ENCODE assay signal across 32 cellular contexts in genomic region chr1:173934440-173934839, GRCh38. TPM values are rescaled to one million over a fixed set of nuclear protein-coding genes. Genes with fewer than 3 reads are reported as not detected.
DNase-seq lines count a peak whose midpoint lies in the region; ATAC-seq, FAIRE-seq and TF ChIP-seq lines count a peak whose summit lies in the region.
"Had no signal": no experiment of that assay in that cellular context is flagged by ENCODE, and none has a peak within 500 bp of the region (broad histone marks: within the 10 kb centered on the region; RNA-seq: fewer than 3 reads in every experiment).

No MANE protein-coding gene starts in this region.

- H4K20me1 ChIP-seq in HepG2 (ENCODE audit: insufficient read depth, low read length), result no peaks in the 10 kb centered on the region

- POLR2A ChIA-PET in HepG2 (lab: Yijun Ruan, JAX), result interaction anchor here (1.1 kb wide), 2 partner anchors 10 to 17 kb away, joined by 3 read pairs; partner anchors contain the start of gene SERPINC1
- POLR2A ChIA-PET in naive thymus-derived CD8-positive, alpha-beta T cell (lab: Charles Lee), result no interaction called here

- no peak overlapping the region for H3K4me2 ChIP-seq in HepG2 (ENCODE audit: low read depth, low read length)

- no peak for TF ChIP-seq RAD21 in HepG2 (CRISPR knock-in tag; IDR thresholded peaks at IDR 0.05)

- no peak for DNase-seq in right lobe of liver
- no peak for DNase-seq in HepG2 (ENCODE audit: low spot score)
- peak; percentile 40 for DNase-seq in astrocyte of the cerebellum (ENCODE audit: low read depth)
- DNase-seq in naive thymus-derived CD8-positive, alpha-beta T cell, result no peak
- no peak for DNase-seq in HPDE6-E6E7 (ENCODE audit: extremely low spot score)
- no peak for DNase-seq in stimulated activated naive CD4-positive, alpha-beta T cell treated with Interleukin-2 at 50 U/mL for 16 hours (lab: John Stamatoyannopoulos, UW)
- DNase-seq: activated CD4-positive, alpha-beta memory T cell treated with anti-CD3 and anti-CD28 coated beads, Interleukin-2, amount 10 ng/mL, durations not matched to agents 7 days and 5 days; activated gamma-delta T cell; AML-193; islet precursor cell; KBM-7; NCI-H2081; NCI-H226; NCI-H748 treated with DMSO at 0.1 percent for 48 hours; right cardiac atrium; SIG-M5; stimulated activated CD4-positive, alpha-beta T cell treated with anti-CD3 and anti-CD28 coated beads, Interleukin-2, amount 100 ng/mL, for 48 hours had no signal

- in situ Hi-C loops in HepG2 (cut with HindIII; ENCODE audit: extremely low pct_ligation_motif_present, low pct_unique_long_range_greater_than_20kb), result no loop called here
- in situ Hi-C loops in astrocyte of the cerebellum (cut with HindIII; ENCODE audit: low sequenced_read_pairs), result no loop called here

- peak overlapping the region in 7 of 10 donors; percentile 1 to 73 (median 61) for H3K27ac Mint-ChIP-seq in naive thymus-derived CD8-positive, alpha-beta T cell
- H3K27ac Mint-ChIP-seq: activated CD4-positive, alpha-beta memory T cell treated with anti-CD3 and anti-CD28 coated beads, Interleukin-2, amount 10 ng/mL, durations not matched to agents 7 days and 5 days had no signal

- H3K36me3 Mint-ChIP-seq in naive thymus-derived CD8-positive, alpha-beta T cell, result peaks cover 0 to 67% (median 11%) of the 10 kb centered on the region in 3 donors

- 100% methylated on average over 1 of the region's 1 CpG for WGBS in right lobe of liver (ENCODE audit: insufficient coverage, low coverage, low lambda C conversion rate, missing lambda C conversion rate)
- WGBS in HepG2 (ENCODE audit: low lambda C conversion rate), result 100% methylated on average over 1 of the region's 1 CpG

- H3K9me3 ChIP-seq in right lobe of liver, result no peaks in the 10 kb centered on the region
- no peaks in the 10 kb centered on the region for H3K9me3 ChIP-seq in HepG2 (ENCODE audit: low read length)
- H3K9me3 ChIP-seq: HAP-1, thoracic aorta had no signal

- peaks cover 0 to 38% (median 12%) of the 10 kb centered on the region in 4 donors for H3K4me1 ChIP-seq in right lobe of liver
- no peaks in the 10 kb centered on the region for H3K4me1 ChIP-seq in HepG2 (ENCODE audit: insufficient read depth, low read length)
- H3K4me1 ChIP-seq: HAP-1, parathyroid adenoma had no signal

- TF ChIP-seq EP300 in HepG2 (IDR thresholded peaks at IDR 0.05; ENCODE audit: low read depth in 2 of 2, low read length in 2 of 2) (no peak), HepG2 (CRISPR knock-in tag; IDR thresholded peaks at IDR 0.05; ENCODE audit: borderline replicate concordance) (no peak)

- BruUV-seq in HepG2 (replicated peaks; lab: Mats Ljungman, UMichigan), result no TSS peak

- H3K9me3 Mint-ChIP-seq in naive thymus-derived CD8-positive, alpha-beta T cell, result no peaks in the 10 kb centered on the region
- H3K9me3 Mint-ChIP-seq: activated CD4-positive, alpha-beta memory T cell treated with anti-CD3 and anti-CD28 coated beads, Interleukin-2, amount 10 ng/mL, durations not matched to agents 7 days and 5 days had no signal

- H2AFZ ChIP-seq in HepG2 (ENCODE audit: low read length), result no peak overlapping the region
- H2AFZ ChIP-seq: parathyroid adenoma had no signal

- H3K27ac ChIP-seq in right lobe of liver (peak overlapping the region in 1 of 3 donors; percentile 2), HepG2 (ENCODE audit: extremely low read length, insufficient read depth, low read length) (no peak overlapping the region)
- H3K27ac ChIP-seq: epithelial cell of prostate, parathyroid adenoma, thoracic aorta had no signal

- H3K36me3 ChIP-seq in right lobe of liver (peaks cover 0 to 20% (median 5%) of the 10 kb centered on the region in 4 donors), HepG2 (replicated peaks in 1 of 2; ENCODE audit: control insufficient read depth in 1 of 2, insufficient read depth in 2 of 2, low read length in 2 of 2) (peaks cover 3 to 23% of the 10 kb centered on the region in 2 experiments; a peak in 4 of 5 replicates)

- no peaks in the 10 kb centered on the region for H3K4me1 Mint-ChIP-seq in naive thymus-derived CD8-positive, alpha-beta T cell
- H3K4me1 Mint-ChIP-seq: brain had no signal

- no peak overlapping the region for H3K4me3 ChIP-seq in right lobe of liver
- H3K4me3 ChIP-seq in HepG2 (replicated peaks in 1 of 3; ENCODE audit: insufficient read depth in 1 of 3, low read depth in 2 of 3, low read length in 3 of 3), result no peak overlapping the region
- H3K4me3 ChIP-seq in astrocyte of the cerebellum (ENCODE audit: low read depth, low read length), result no peak overlapping the region
- H3K4me3 ChIP-seq: HAP-1, thoracic aorta had no signal

- peak in 3 of 4 donors; percentile 40 to 70 (median 63) for ATAC-seq in right lobe of liver
- no peak for ATAC-seq in HepG2
- ATAC-seq in naive thymus-derived CD8-positive, alpha-beta T cell, result no peak
- ATAC-seq in HG02852 (IDR thresholded peaks at IDR 0.05; ENCODE audit: unreplicated experiment), result no peak
- ATAC-seq in GM19328 (IDR thresholded peaks at IDR 0.05; ENCODE audit: unreplicated experiment), result no peak
- ATAC-seq: activated CD4-positive, CD25-positive, alpha-beta regulatory T cell treated with anti-CD3 and anti-CD28 coated beads, Interleukin-2, amount 50 U/mL, for 24 hours; right cardiac atrium had no signal

- TF ChIP-seq CTCF in right lobe of liver (IDR thresholded peaks at IDR 0.05) (no peak), HepG2 (CRISPR knock-in tag; IDR thresholded peaks at IDR 0.05) (no peak), astrocyte of the cerebellum (IDR thresholded peaks at IDR 0.05; ENCODE audit: low read depth, low read length, missing control alignments) (no peak)

- H3K27me3 Mint-ChIP-seq in naive thymus-derived CD8-positive, alpha-beta T cell, result no peaks in the 10 kb centered on the region
- H3K27me3 Mint-ChIP-seq: activated CD4-positive, alpha-beta memory T cell treated with anti-CD3 and anti-CD28 coated beads, Interleukin-2, amount 10 ng/mL, durations not matched to agents 7 days and 5 days; brain had no signal

- no peaks in the 10 kb centered on the region for H3K79me2 ChIP-seq in HepG2 (ENCODE audit: insufficient read depth, low read length)
- H3K79me2 ChIP-seq: parathyroid adenoma had no signal

- no peak for FAIRE-seq in HepG2 (lab: Jason Lieb, UNC)
- FAIRE-seq: A204.1, G401.6, GM18507, RCC 7860 had no signal

- CTCF ChIA-PET in HepG2 (lab: Yijun Ruan, JAX; ENCODE audit: low intra/inter-chr PET ratio, low total read pairs), result no interaction called here

- intact Hi-C loops in right lobe of liver (cut with DNase I) (no loop called here), HepG2 (cut with micrococcal nuclease; ENCODE audit: unreplicated experiment) (no loop called here)

- no peak for TF ChIP-seq POLR2A in right lobe of liver (IDR thresholded peaks at IDR 0.05)
- no peak for TF ChIP-seq POLR2A in HepG2 (IDR thresholded peaks at IDR 0.05; ENCODE audit: insufficient read depth in 1 of 2, low read depth in 2 of 2, low read length in 2 of 2)

- H3K27me3 ChIP-seq in right lobe of liver, result no peaks in the 10 kb centered on the region
- H3K27me3 ChIP-seq in HepG2 (ENCODE audit: control insufficient read depth in 1 of 2, insufficient read depth in 2 of 2, low read length in 2 of 2), result no peaks in the 10 kb centered on the region

- H3K9ac ChIP-seq in HepG2 (ENCODE audit: insufficient read depth, low read depth, low read length), result no peak overlapping the region
- H3K9ac ChIP-seq: parathyroid adenoma had no signal

- H3K4me3 Mint-ChIP-seq in naive thymus-derived CD8-positive, alpha-beta T cell, result no peak overlapping the region
- H3K4me3 Mint-ChIP-seq: activated CD4-positive, alpha-beta memory T cell treated with anti-CD3 and anti-CD28 coated beads, Interleukin-2, amount 10 ng/mL, durations not matched to agents 7 days and 5 days; brain had no signal

TF ChIP-seq in HepG2, 621 proteins besides CTCF, POLR2A, EP300 and RAD21 (continues in another document):
- TF ChIP-seq, protein P1, sequence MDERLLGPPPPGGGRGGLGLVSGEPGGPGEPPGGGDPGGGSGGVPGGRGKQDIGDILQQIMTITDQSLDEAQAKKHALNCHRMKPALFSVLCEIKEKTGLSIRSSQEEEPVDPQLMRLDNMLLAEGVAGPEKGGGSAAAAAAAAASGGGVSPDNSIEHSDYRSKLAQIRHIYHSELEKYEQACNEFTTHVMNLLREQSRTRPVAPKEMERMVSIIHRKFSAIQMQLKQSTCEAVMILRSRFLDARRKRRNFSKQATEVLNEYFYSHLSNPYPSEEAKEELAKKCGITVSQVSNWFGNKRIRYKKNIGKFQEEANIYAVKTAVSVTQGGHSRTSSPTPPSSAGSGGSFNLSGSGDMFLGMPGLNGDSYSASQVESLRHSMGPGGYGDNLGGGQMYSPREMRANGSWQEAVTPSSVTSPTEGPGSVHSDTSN (CRISPR knock-in tag; IDR thresholded peaks at IDR 0.05), result no peak
- no peak for TF ChIP-seq ZNF780A (CRISPR knock-in tag; IDR thresholded peaks at IDR 0.05)
- no peak for TF ChIP-seq RBM22 (optimal IDR thresholded peaks at IDR 0.05; ENCODE audit: low read length)
- TF ChIP-seq ZNF816 (CRISPR knock-in tag; IDR thresholded peaks at IDR 0.05; ENCODE audit: borderline replicate concordance), result no peak

RNA-seq across cellular contexts. Expression of gene SERPINC1, which starts 17.3 kb away (rescaled TPM):
- total RNA-seq in right lobe of liver (1,000 to 10,000 TPM; 1,325 to 2,875 (median 2,199) TPM), HepG2 (2016; rRNA removed; fragmentation: Illumina TruSeq; extraction: Trizol) (107 and 205 TPM in 2 replicates)
- total RNA-seq in HepG2 (2016; cell fraction: cytosol; rRNA removed; fragmentation: Illumina TruSeq; extraction: Trizol; ENCODE audit: low read depth), result 28.3 and 30.3 TPM in 2 replicates
- 108 and 201 TPM in 2 replicates for total RNA-seq in HepG2 (2016; cell fraction: insoluble cytoplasmic fraction; rRNA removed; fragmentation: Illumina TruSeq; extraction: Trizol)
- total RNA-seq in HepG2 (2016; cell fraction: membrane; rRNA removed; fragmentation: Illumina TruSeq; extraction: Trizol), result 48.9 and 54.3 TPM in 2 replicates
- total RNA-seq in HepG2 (2016; cell fraction: nucleus; rRNA removed; fragmentation: Illumina TruSeq; extraction: Trizol), result 132 and 161 TPM in 2 replicates
- 142 and 156 TPM in 2 replicates for polyA plus RNA-seq in HepG2 (2011; rRNA removed)
- 97.8 and 129 TPM in 2 replicates for polyA plus RNA-seq in HepG2 (2011; cell fraction: cytosol; rRNA removed)
- polyA plus RNA-seq in HepG2 (2011; cell fraction: nucleus; rRNA removed), result 61.6 and 79.0 TPM in 2 replicates
- 101 and 161 TPM in 2 replicates for polyA plus RNA-seq in HepG2 (2012)
- polyA plus RNA-seq in HepG2 (2016; cell fraction: cytosol; fragmentation: Illumina TruSeq; extraction: Trizol; ENCODE audit: low read depth), result 35.4 and 37.9 TPM in 2 replicates
- polyA plus RNA-seq in HepG2 (2016; cell fraction: insoluble cytoplasmic fraction; fragmentation: Illumina TruSeq; extraction: Trizol; ENCODE audit: low read depth), result 101 and 108 TPM in 2 replicates
- 43.2 and 51.7 TPM in 2 replicates for polyA plus RNA-seq in HepG2 (2016; cell fraction: membrane; fragmentation: Illumina TruSeq; extraction: Trizol; ENCODE audit: low read depth)
- 186 and 191 TPM in 2 replicates for polyA plus RNA-seq in HepG2 (2016; cell fraction: nucleus; fragmentation: Illumina TruSeq; extraction: Trizol; ENCODE audit: insufficient read depth, low read depth)
- polyA minus RNA-seq in HepG2 (2011; rRNA and poly(A)+ RNA removed; ENCODE audit: low replicate concordance), result 66.3 TPM in 1 of 2 replicates, not detected in the other
- 34.2 and 44.7 TPM in 2 replicates for polyA minus RNA-seq in HepG2 (2011; cell fraction: cytosol; rRNA and poly(A)+ RNA removed)
- 32.8 and 42.0 TPM in 2 replicates for polyA minus RNA-seq in HepG2 (2011; cell fraction: nucleus; rRNA and poly(A)+ RNA removed)
- total RNA-seq in naive thymus-derived CD8-positive, alpha-beta T cell, result under 1 TPM in 1 of 2 experiments, not detected in 1; 0.44 TPM
- under 1 TPM in 1 of 3 donors, not detected in 2; 0.80 TPM for polyA plus RNA-seq in naive thymus-derived CD8-positive, alpha-beta T cell
- total RNA-seq: HT-29, MCF 10A, thoracic aorta had no signal
- polyA plus RNA-seq: neural cell had no signal

Comparison
In these comparisons a context has a peak if more than half of its experiments do, and no peak if none do; other contexts are left out.
1. ATAC-seq: peak in right lobe of liver (3 of 4); none in HepG2 (single experiment), naive thymus-derived CD8-positive, alpha-beta T cell (0 of 2), HG02852 (single experiment) and GM19328 (single experiment).
2. RNA of gene SERPINC1, which starts 17.3 kb away (total RNA-seq): 1,325 to 2,875 TPM in right lobe of liver and 28.3 to 205 TPM in HepG2; 0.44 TPM in naive thymus-derived CD8-positive, alpha-beta T cell; every median in the first group is over 10 times any median in the second.